ENCODE assay signal across 8 cellular contexts in genomic region chr12:49346659-49347306, GRCh38. TPM values are rescaled to one million over a fixed set of nuclear protein-coding genes. Genes with fewer than 3 reads are reported as not detected.
DNase-seq lines count a peak whose midpoint lies in the region; ATAC-seq, FAIRE-seq and TF ChIP-seq lines count a peak whose summit lies in the region.

DNAJC22 (plus strand) TSS chr12:49346888; CDS start chr12:49348873, 1,985 bp downstream.

- TF ChIP-seq POLR2A in GM12891 (IDR thresholded peaks at IDR 0.05; ENCODE audit: low read depth, low read length) (no peak), gastroesophageal sphincter (IDR thresholded peaks at IDR 0.05) (no peak)

- H3K4me2 ChIP-seq in SU-DHL-6 (ENCODE audit: low read depth, low read length, poor library complexity, severe bottlenecking) (peak within 1 kb of the TSS; percentile 63), neuronal stem cell (ENCODE audit: insufficient read depth, low read length, poor library complexity, severe bottlenecking) (peak within 1 kb of the TSS; percentile 76)

- H3K79me2 ChIP-seq in SU-DHL-6 (ENCODE audit: insufficient read depth, low read length): no peaks in the 10 kb centered on the region

- H3K4me1 ChIP-seq in neuronal stem cell (ENCODE audit: control insufficient read depth in 2 of 2, insufficient read depth in 1 of 2, low read depth in 1 of 2, low read length in 2 of 2) (peaks cover 23 to 35% of the 10 kb centered on the region in 2 donors), gastroesophageal sphincter (peaks cover 15 to 55% (median 48%) of the 10 kb centered on the region in 3 donors)

- no peak within 1 kb of the TSS for H4K91ac ChIP-seq in neuronal stem cell (ENCODE audit: low read depth, low read length, poor library complexity)

- ATAC-seq in GM19395 (IDR thresholded peaks at IDR 0.05; ENCODE audit: unreplicated experiment) (no peak), gastroesophageal sphincter (no peak), GM21619 (IDR thresholded peaks at IDR 0.05; ENCODE audit: unreplicated experiment) (no peak)

- H3F3A ChIP-seq in SU-DHL-6 (ENCODE audit: insufficient read depth): no peaks in the 10 kb centered on the region; the same call in 1 of the 2 replicates

- H3K27ac ChIP-seq in SU-DHL-6 (ENCODE audit: low read depth, low read length): no peak within 1 kb of the TSS
- no peak within 1 kb of the TSS for H3K27ac ChIP-seq in neuronal stem cell (replicated peaks; ENCODE audit: low read length)
- H3K27ac ChIP-seq in gastroesophageal sphincter: no peak within 1 kb of the TSS

- H3K4me3 ChIP-seq in SU-DHL-6 (ENCODE audit: insufficient read depth, low read length, poor library complexity, severe bottlenecking): peak within 1 kb of the TSS; percentile 19
- peak within 1 kb of the TSS; percentile 55 for H3K4me3 ChIP-seq in epithelial cell of proximal tubule (ENCODE audit: low read depth, low read length)
- peak within 1 kb of the TSS; percentile 33 to 48 for H3K4me3 ChIP-seq in neuronal stem cell (ENCODE audit: low read length in 2 of 2)
- H3K4me3 ChIP-seq in gastroesophageal sphincter: peak within 1 kb of the TSS in 1 of 2 donors; percentile 52

- H3K4ac ChIP-seq in neuronal stem cell (ENCODE audit: low read length): no peak within 1 kb of the TSS

- peak within 1 kb of the TSS; percentile 33 for H2AK5ac ChIP-seq in neuronal stem cell (ENCODE audit: low read depth, low read length)

- H4K20me1 ChIP-seq in SU-DHL-6 (ENCODE audit: low read depth, low read length): no peaks in the 10 kb centered on the region

- no CpG with 5 or more reads among the region's 47 CpGs for WGBS in neuronal stem cell (ENCODE audit: extremely low coverage in 2 of 2, insufficient read length in 2 of 2, insufficient replicate concordance in 1 of 2), 2 donors
- 25% methylated on average over 7 of the region's 47 CpGs; no CpG with 5 or more reads in 1 of the 2 donors for WGBS in gastroesophageal sphincter (ENCODE audit: low coverage in 1 of 2), 2 donors

- TF ChIP-seq EP300 in gastroesophageal sphincter (IDR thresholded peaks at IDR 0.05): no peak

- H3K9ac ChIP-seq in SU-DHL-6 (ENCODE audit: low read length) (peak within 1 kb of the TSS; percentile 25; the same call in 1 of the 2 replicates), neuronal stem cell (ENCODE audit: low read depth, low read length, poor library complexity) (no peak within 1 kb of the TSS)

- no peak for TF ChIP-seq CTCF in SU-DHL-6 (IDR thresholded peaks at IDR 0.05; ENCODE audit: insufficient read depth, low read length, poor library complexity, severe bottlenecking)
- no peak for TF ChIP-seq CTCF in epithelial cell of proximal tubule (conservative IDR thresholded peaks at IDR 0.05; ENCODE audit: low read depth, low read length)
- TF ChIP-seq CTCF in gastroesophageal sphincter (IDR thresholded peaks at IDR 0.05): no peak

- no peaks in the 10 kb centered on the region for H3K36me3 ChIP-seq in SU-DHL-6 (ENCODE audit: low read length)
- no peaks in the 10 kb centered on the region for H3K36me3 ChIP-seq in neuronal stem cell (replicated peaks in 1 of 2; ENCODE audit: control insufficient read depth in 2 of 2, insufficient read depth in 2 of 2, low read length in 2 of 2)
- H3K36me3 ChIP-seq in gastroesophageal sphincter: no peaks in the 10 kb centered on the region

- H3K23ac ChIP-seq in neuronal stem cell (ENCODE audit: low read depth, low read length, poor library complexity): no peak within 1 kb of the TSS

- H3K9me3 ChIP-seq in SU-DHL-6 (ENCODE audit: insufficient read depth, low read length) (no peaks in the 10 kb centered on the region), neuronal stem cell (replicated peaks in 1 of 2; ENCODE audit: control insufficient read depth in 2 of 2, insufficient read depth in 1 of 2, low read depth in 1 of 2, low read length in 2 of 2) (peaks cover 0 to 3% of the 10 kb centered on the region in 2 donors), gastroesophageal sphincter (no peaks in the 10 kb centered on the region)

- no peak within 1 kb of the TSS for H2BK5ac ChIP-seq in neuronal stem cell (ENCODE audit: low read length)

- H3K27me3 ChIP-seq in SU-DHL-6 (ENCODE audit: low read length): no peaks in the 10 kb centered on the region
- H3K27me3 ChIP-seq in neuronal stem cell (ENCODE audit: control insufficient read depth in 3 of 3, insufficient read depth in 3 of 3, low read depth in 1 of 3, low read length in 3 of 3): peaks cover 15 to 74% (median 64%) of the 10 kb centered on the region in 3 experiments
- peaks cover 99% of the 10 kb centered on the region for H3K27me3 ChIP-seq in gastroesophageal sphincter

- DNase-seq in AG08396 (ENCODE audit: low spot score): peak; percentile 43
- DNase-seq in GM12891 (ENCODE audit: insufficient read length, low spot score): no peak
- no peak for DNase-seq in epithelial cell of proximal tubule (ENCODE audit: low read depth)
- no peak for DNase-seq in neuronal stem cell (ENCODE audit: low spot score)

- no peak within 1 kb of the TSS for H4K8ac ChIP-seq in neuronal stem cell (ENCODE audit: low read depth, low read length)

- H3K79me1 ChIP-seq in neuronal stem cell (ENCODE audit: low read depth, low read length): no peaks in the 10 kb centered on the region

- H3K18ac ChIP-seq in neuronal stem cell (ENCODE audit: low read length): peak within 1 kb of the TSS; percentile 66

- H3K9me2 ChIP-seq in SU-DHL-6 (replicated peaks; ENCODE audit: insufficient read depth, low read length): no peaks in the 10 kb centered on the region

- peak within 1 kb of the TSS; percentile 50 for H2BK15ac ChIP-seq in neuronal stem cell (ENCODE audit: low read length)

- no peak within 1 kb of the TSS for H2BK12ac ChIP-seq in neuronal stem cell (ENCODE audit: low read length)

- H2BK120ac ChIP-seq in neuronal stem cell (ENCODE audit: low read depth, low read length): peak within 1 kb of the TSS; percentile 40

- no peak within 1 kb of the TSS for H3K14ac ChIP-seq in neuronal stem cell (ENCODE audit: low read length)

- FAIRE-seq in GM12891 (lab: Jason Lieb, UNC): peak; percentile 66

- no peak within 1 kb of the TSS for H2AFZ ChIP-seq in SU-DHL-6 (ENCODE audit: low read depth, low read length, severe bottlenecking)
- peak within 1 kb of the TSS; percentile 97 for H2AFZ ChIP-seq in neuronal stem cell (ENCODE audit: low read length)

TF ChIP-seq in GM12891, 5 proteins besides CTCF, POLR2A, EP300 and RAD21:
- TF ChIP-seq TAF1 (IDR thresholded peaks at IDR 0.05; ENCODE audit: low read depth, low read length): no peak
- no peak for TF ChIP-seq SPI1 (IDR thresholded peaks at IDR 0.05; ENCODE audit: low read depth, low read length)
- no peak for TF ChIP-seq POU2F2 (IDR thresholded peaks at IDR 0.05; ENCODE audit: low read depth, low read length)
- TF ChIP-seq PAX5 (IDR thresholded peaks at IDR 0.05; ENCODE audit: insufficient read depth, low read length, severe bottlenecking): no peak
- no peak for TF ChIP-seq POLR2AphosphoS5 (IDR thresholded peaks at IDR 0.05; ENCODE audit: low read depth, low read length)

RNA-seq across cellular contexts. Expression of gene DNAJC22, which starts in this region (rescaled TPM):
- 0.08 TPM for polyA plus RNA-seq in GM12891 (2012; ENCODE audit: low read depth, missing spikeins)
- total RNA-seq in epithelial cell of proximal tubule (0.40 and 1.0 TPM in 2 replicates), gastroesophageal sphincter (under 1 TPM in 2 of 4 donors, not detected in 2; 0.08 to 0.40 TPM)
- 0.14 TPM for polyA plus RNA-seq in neuronal stem cell (2013, experiment 1 of 2)
- polyA plus RNA-seq in neuronal stem cell (2013, experiment 2 of 2): 0.12 TPM
